In genomic region chr5:134411546-134412266, GRCh38 we compare ENCODE assay signal across 8 cellular contexts. TPM values are rescaled to one million over a fixed set of nuclear protein-coding genes. Genes with fewer than 3 reads are reported as not detected.
DNase-seq lines count a peak whose midpoint lies in the region; ATAC-seq, FAIRE-seq and TF ChIP-seq lines count a peak whose summit lies in the region.

CDKN2AIPNL (minus strand) TSS chr5:134411881; CDS start chr5:134411854, 27 bp downstream.

- H3K9ac ChIP-seq in HUES48 (ENCODE audit: low read depth, low read length) = peak within 1 kb of the TSS; percentile 78
- peak within 1 kb of the TSS; percentile 74 for H3K9ac ChIP-seq in OCI-LY1 (ENCODE audit: low read length)
- H3K9ac ChIP-seq in endothelial cell of umbilical vein (replicated peaks; ENCODE audit: extremely low read depth, insufficient read depth, low read length) = peak within 1 kb of the TSS; percentile 79

- H3K36me3 ChIP-seq in HUES48 (ENCODE audit: control insufficient read depth, insufficient read depth, low read length) (peaks cover 21% of the 10 kb centered on the region), OCI-LY1 (ENCODE audit: insufficient read depth, low read length) (peaks cover 21% of the 10 kb centered on the region; the same call in 1 of the 2 replicates), endothelial cell of umbilical vein (ENCODE audit: control insufficient read depth in 2 of 2, extremely low read depth in 1 of 2, insufficient read depth in 2 of 2, low read length in 2 of 2) (peaks cover 2 to 3% of the 10 kb centered on the region in 2 experiments)

- H3K4me3 ChIP-seq in HUES48 (ENCODE audit: low read depth, low read length) (peak within 1 kb of the TSS; percentile 88), OCI-LY1 (ENCODE audit: low read depth, low read length, poor library complexity, severe bottlenecking) (peak within 1 kb of the TSS; percentile 81), endothelial cell of umbilical vein (replicated peaks in 1 of 3; ENCODE audit: insufficient read depth in 1 of 3, low read depth in 1 of 3, low read length in 3 of 3) (peak within 1 kb of the TSS; percentile 75 to 88 (median 84)), mononuclear cell (ENCODE audit: low read length) (peak within 1 kb of the TSS; percentile 68)

- peak; percentile 95 for DNase-seq in DMS 273 (lab: John Stamatoyannopoulos, UW; ENCODE audit: unreplicated experiment)
- peak; percentile 86 for DNase-seq in activated T-cell treated with anti-CD3 and anti-CD28 coated beads for 1 hour (ENCODE audit: low read depth)
- DNase-seq in endothelial cell of umbilical vein (ENCODE audit: low read depth, low spot score) = peak; percentile 86
- DNase-seq in stimulated activated CD8-positive, alpha-beta memory T cell treated with anti-CD3 and anti-CD28 coated beads, Interleukin-4, amount 100 ng/mL, for 1 hour (ENCODE audit: low read depth in 2 of 2, low spot score in 1 of 2) = peak; percentile 62 to 81

- H3K4me2 ChIP-seq in OCI-LY1 (ENCODE audit: low read length) (peak within 1 kb of the TSS; percentile 86), endothelial cell of umbilical vein (ENCODE audit: insufficient read depth, low read length) (peak within 1 kb of the TSS; percentile 91)

- TF ChIP-seq CTCF in OCI-LY1 (IDR thresholded peaks at IDR 0.05; ENCODE audit: low read length) (peak; percentile 75), endothelial cell of umbilical vein (IDR thresholded peaks at IDR 0.05; ENCODE audit: extremely low read depth in 1 of 2, insufficient read depth in 1 of 2, low read depth in 1 of 2, low read length in 2 of 2) (peak; percentile 71 to 86)

- CTCF ChIA-PET in endothelial cell of umbilical vein (lab: Charles Lee) = interaction anchor here (0.8 to 8.4 kb wide), 32 partner anchors 8 to 176 kb away, joined by 3 to 90 read pairs (median 4); partner anchors contain the start of gene JADE2

- peak; percentile 86 for TF ChIP-seq POLR2A in endothelial cell of umbilical vein (IDR thresholded peaks at IDR 0.05; ENCODE audit: low read depth, low read length)

- ATAC-seq in GM21390 (IDR thresholded peaks at IDR 0.05; ENCODE audit: unreplicated experiment) = peak; percentile 97

- POLR2A ChIA-PET in endothelial cell of umbilical vein (lab: Charles Lee) = interaction anchor here (0.9 to 1.2 kb wide), 3 partner anchors 16 to 113 kb away, joined by 3 to 4 read pairs (median 4); no protein-coding TSS in a partner anchor

- H3K9me1 ChIP-seq in endothelial cell of umbilical vein (replicated peaks; ENCODE audit: control insufficient read depth, extremely low read depth, insufficient read depth, low read length) = no peaks in the 10 kb centered on the region

- intact Hi-C loops in endothelial cell of umbilical vein (cut with micrococcal nuclease) = loop anchor here (1.0 to 5.0 kb wide), 8 partner anchors 26 to 326 kb away; partner anchors contain the start of genes CAMLG and UBE2B

- H3K27ac ChIP-seq in HUES48 (ENCODE audit: low read depth, low read length) = peak within 1 kb of the TSS; percentile 74
- no peak within 1 kb of the TSS for H3K27ac ChIP-seq in OCI-LY1 (ENCODE audit: low read depth, low read length, poor library complexity, severe bottlenecking)
- H3K27ac ChIP-seq in endothelial cell of umbilical vein (ENCODE audit: insufficient read depth, low read depth, low read length) = peak within 1 kb of the TSS; percentile 40

- H4K20me1 ChIP-seq in OCI-LY1 (ENCODE audit: insufficient read depth, low read length) (no peaks in the 10 kb centered on the region), endothelial cell of umbilical vein (replicated peaks; ENCODE audit: control insufficient read depth, extremely low read depth, insufficient read depth, low read length) (no peaks in the 10 kb centered on the region)

- peak within 1 kb of the TSS; percentile 99 for H2AFZ ChIP-seq in OCI-LY1 (ENCODE audit: low read length)
- peak within 1 kb of the TSS; percentile 99 for H2AFZ ChIP-seq in endothelial cell of umbilical vein (ENCODE audit: low read depth, low read length)

- H3K9me2 ChIP-seq in OCI-LY1 (ENCODE audit: low read depth, low read length) = no peaks in the 10 kb centered on the region

- H3K4me1 ChIP-seq in HUES48 (ENCODE audit: control insufficient read depth, insufficient read depth, low read length) (peaks cover 13% of the 10 kb centered on the region), OCI-LY1 (ENCODE audit: insufficient read depth, low read length, severe bottlenecking) (peaks cover 26% of the 10 kb centered on the region), endothelial cell of umbilical vein (ENCODE audit: control insufficient read depth, extremely low read depth, insufficient read depth, low read length) (peaks cover 15% of the 10 kb centered on the region), mononuclear cell (ENCODE audit: insufficient read depth, low read length) (peaks cover 21% of the 10 kb centered on the region)

- FAIRE-seq in endothelial cell of umbilical vein (lab: Jason Lieb, UNC) = peak; percentile 94

- H3K9me3 ChIP-seq in HUES48 (ENCODE audit: control insufficient read depth, insufficient read depth, low read length) = no peaks in the 10 kb centered on the region
- H3K9me3 ChIP-seq in OCI-LY1 (ENCODE audit: low read length) = no peaks in the 10 kb centered on the region
- no peaks in the 10 kb centered on the region for H3K9me3 ChIP-seq in endothelial cell of umbilical vein (replicated peaks; ENCODE audit: control insufficient read depth, insufficient read depth, low read length)
- H3K9me3 ChIP-seq in mononuclear cell (ENCODE audit: low read depth, low read length) = no peaks in the 10 kb centered on the region

- no TSS peak for BruUV-seq in endothelial cell of umbilical vein (replicated peaks; lab: Mats Ljungman, UMichigan)

- H3K27me3 ChIP-seq in HUES48 (ENCODE audit: control insufficient read depth, insufficient read depth, low read length) = no peaks in the 10 kb centered on the region
- no peaks in the 10 kb centered on the region for H3K27me3 ChIP-seq in OCI-LY1 (ENCODE audit: insufficient read depth, low read length)
- H3K27me3 ChIP-seq in endothelial cell of umbilical vein (ENCODE audit: control insufficient read depth in 2 of 2, insufficient read depth in 2 of 2, low read length in 2 of 2) = no peaks in the 10 kb centered on the region
- no peaks in the 10 kb centered on the region for H3K27me3 ChIP-seq in mononuclear cell (ENCODE audit: insufficient read depth, low read length)

- H3K79me2 ChIP-seq in OCI-LY1 (ENCODE audit: insufficient read depth, low read length) (peaks cover 20% of the 10 kb centered on the region), endothelial cell of umbilical vein (ENCODE audit: control insufficient read depth, insufficient read depth, low read length) (peaks cover 28% of the 10 kb centered on the region)

- dilution Hi-C loops in endothelial cell of umbilical vein (cut with MboI; ENCODE audit: extremely low pct_ligation_motif_present, low sequenced_read_pairs) = no loop called here

- no peaks in the 10 kb centered on the region for H3F3A ChIP-seq in OCI-LY1 (ENCODE audit: insufficient read depth, low read length)

TF ChIP-seq in endothelial cell of umbilical vein, 7 proteins besides CTCF, POLR2A, EP300 and RAD21:
- TF ChIP-seq MYC (IDR thresholded peaks at IDR 0.05; ENCODE audit: low read depth, low read length) = no peak
- TF ChIP-seq POLR2AphosphoS5 (IDR thresholded peaks at IDR 0.05; ENCODE audit: insufficient read depth, low read depth, low read length) = peak; percentile 95
- no peak for TF ChIP-seq EZH2 (IDR thresholded peaks at IDR 0.05; ENCODE audit: borderline replicate concordance, low read depth, low read length, severe bottlenecking)
- no peak for TF ChIP-seq JUN (IDR thresholded peaks at IDR 0.05; ENCODE audit: borderline replicate concordance, insufficient read depth, insufficient read length, low read depth)
- no peak for TF ChIP-seq GATA2 (IDR thresholded peaks at IDR 0.05; ENCODE audit: insufficient read depth, insufficient read length, low read depth, low read length)
- no peak for TF ChIP-seq FOS (IDR thresholded peaks at IDR 0.05; ENCODE audit: borderline replicate concordance, insufficient read depth, low read length)
- TF ChIP-seq MAX (IDR thresholded peaks at IDR 0.05; ENCODE audit: insufficient read depth, insufficient read length) = peak; percentile 49

RNA-seq across cellular contexts. Expression of gene CDKN2AIPNL, which starts in this region (rescaled TPM):
- total RNA-seq in endothelial cell of umbilical vein = 35.1 and 36.5 TPM in 2 replicates
- 17.7 and 22.2 TPM in 2 replicates for polyA plus RNA-seq in endothelial cell of umbilical vein
- 26.2 and 26.7 TPM in 2 replicates for polyA plus RNA-seq in endothelial cell of umbilical vein (2011; cell fraction: cytosol; rRNA removed)
- 4.2 and 7.6 TPM in 2 replicates for polyA plus RNA-seq in endothelial cell of umbilical vein (2011; cell fraction: nucleus; rRNA removed)
- polyA plus RNA-seq in endothelial cell of umbilical vein (2012) = 25.0 and 30.5 TPM in 2 replicates
- 7.3 and 7.7 TPM in 2 replicates for polyA minus RNA-seq in endothelial cell of umbilical vein
- polyA minus RNA-seq in endothelial cell of umbilical vein (2011; cell fraction: cytosol; rRNA and poly(A)+ RNA removed) = 14.2 TPM
- 2.1 and 3.5 TPM in 2 replicates for polyA minus RNA-seq in endothelial cell of umbilical vein (2011; cell fraction: nucleus; rRNA and poly(A)+ RNA removed)
- total RNA-seq in mononuclear cell = 13.0 TPM
